ENCODE assay signal across 1 cellular context in genomic region chr6:42236680-42237473, GRCh38.
TF ChIP-seq lines count a peak whose summit lies in the region.

No MANE protein-coding gene starts in this region.

TF ChIP-seq in WTC11, 78 proteins besides CTCF, POLR2A, EP300 and RAD21 (continued from another document):
- TF ChIP-seq ARID4B (CRISPR knock-in tag; IDR thresholded peaks at IDR 0.05; ENCODE audit: borderline replicate concordance) (no peak), MLX (CRISPR knock-in tag; IDR thresholded peaks at IDR 0.05) (no peak), TCF7 (CRISPR knock-in tag; IDR thresholded peaks at IDR 0.05; ENCODE audit: low read depth) (no peak), E2F5 (CRISPR knock-in tag; IDR thresholded peaks at IDR 0.05) (no peak), ZMAT4 (CRISPR knock-in tag; IDR thresholded peaks at IDR 0.05) (no peak), ZNF532 (CRISPR knock-in tag; IDR thresholded peaks at IDR 0.05; ENCODE audit: borderline replicate concordance) (no peak), CBFB (CRISPR knock-in tag; IDR thresholded peaks at IDR 0.05; ENCODE audit: low read depth) (no peak), ZNF425 (CRISPR knock-in tag; conservative IDR thresholded peaks at IDR 0.05) (no peak), NR3C1 (CRISPR knock-in tag; conservative IDR thresholded peaks at IDR 0.05; ENCODE audit: low read depth) (no peak), ZSCAN18 (CRISPR knock-in tag; IDR thresholded peaks at IDR 0.05) (no peak), OVOL2 (CRISPR knock-in tag; IDR thresholded peaks at IDR 0.05; ENCODE audit: borderline replicate concordance) (no peak), CDX4 (CRISPR knock-in tag; IDR thresholded peaks at IDR 0.05; ENCODE audit: borderline replicate concordance) (no peak), IRF1 (CRISPR knock-in tag; IDR thresholded peaks at IDR 0.05) (no peak)
